Comparison of ENCODE assay signal across 20 cellular contexts in the genomic region with DNA sequence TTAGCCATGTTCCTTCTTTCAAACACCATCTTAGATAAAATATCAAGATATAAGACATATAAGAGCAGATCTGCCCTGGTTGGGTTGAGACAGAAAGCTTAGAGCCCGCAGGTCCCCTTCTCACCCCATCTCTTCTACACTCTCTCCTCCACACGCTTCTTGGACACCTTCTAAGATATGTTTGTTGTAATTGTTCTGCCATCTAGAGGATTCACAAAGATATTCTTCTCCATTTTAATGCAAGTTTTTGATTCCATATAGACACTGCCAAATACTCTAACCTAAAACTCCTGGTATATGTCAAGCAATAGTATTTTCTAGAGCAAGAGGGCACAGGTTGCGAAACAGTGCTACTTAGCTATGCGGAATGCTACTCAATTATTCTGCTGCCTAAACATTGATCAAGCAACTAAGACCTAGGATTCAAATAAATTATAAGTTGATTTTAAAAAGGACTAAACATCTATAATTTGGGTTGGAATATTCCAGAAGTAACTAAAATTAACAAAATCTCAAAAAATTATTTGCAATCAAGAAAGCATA. TPM values are rescaled to one million over a fixed set of nuclear protein-coding genes. Genes with fewer than 3 reads are reported as not detected.
A peak's percentile ranks its signal among the peaks of the same experiment; 100 is the strongest.
DNase-seq lines count a peak whose midpoint lies in the region; TF ChIP-seq lines count a peak whose summit lies in the region.
"Had no signal": no experiment of that assay in that cellular context is flagged by ENCODE, and none has a peak within 500 bp of the region (broad histone marks: within the 10 kb centered on the region; RNA-seq: fewer than 3 reads in every experiment).

No MANE protein-coding gene starts in this region.

- no TSS peak for BruUV-seq in OCI-LY7 (replicated peaks; lab: Mats Ljungman, UMichigan)

- no peaks in the 10 kb centered on the region for H3K27me3 ChIP-seq in osteoblast (ENCODE audit: insufficient read depth, low read length)
- H3K27me3 ChIP-seq: heart right ventricle, testis had no signal

- no peaks in the 10 kb centered on the region; the same call in 1 of the 2 replicates for H3K4me1 Mint-ChIP-seq in HFFc6 (ENCODE audit: low read depth)
- H3K4me1 Mint-ChIP-seq in chondrocyte (ENCODE audit: low read depth) = peaks cover 13% of the 10 kb centered on the region
- H3K4me1 Mint-ChIP-seq: CD14-positive monocyte had no signal

- no peaks in the 10 kb centered on the region for H3K4me1 ChIP-seq in OCI-LY7 (ENCODE audit: insufficient read depth, low read length, poor library complexity, severe bottlenecking)
- peaks cover 3% of the 10 kb centered on the region for H3K4me1 ChIP-seq in osteoblast (ENCODE audit: insufficient read depth, low read length)
- H3K4me1 ChIP-seq: heart right ventricle, testis had no signal

- no peak overlapping the region for H3K4me3 ChIP-seq in OCI-LY7 (ENCODE audit: low read depth, low read length, poor library complexity, severe bottlenecking)
- no peak overlapping the region for H3K4me3 ChIP-seq in osteoblast (ENCODE audit: insufficient read depth, low read length)
- H3K4me3 ChIP-seq: heart right ventricle, testis had no signal

- H3K27ac Mint-ChIP-seq in HFFc6 (no peak overlapping the region), chondrocyte (ENCODE audit: unreplicated experiment) (no peak overlapping the region)
- H3K27ac Mint-ChIP-seq: CD14-positive monocyte, mesothelial cell of epicardium had no signal

- POLR2A ChIA-PET in OCI-LY7 (lab: Charles Lee) = interaction anchor here (0.7 kb wide), 1 partner anchor 1263 kb away, joined by 3 read pairs; no protein-coding TSS in a partner anchor

- H3K9me3 ChIP-seq in OCI-LY7 (ENCODE audit: low read length) = no peaks in the 10 kb centered on the region
- no peaks in the 10 kb centered on the region for H3K9me3 ChIP-seq in osteoblast (ENCODE audit: low read depth, low read length)
- H3K9me3 ChIP-seq: heart right ventricle, testis had no signal

- peak; percentile 40 for TF ChIP-seq CTCF in HFFc6 (IDR thresholded peaks at IDR 0.05)
- peak; percentile 44 for TF ChIP-seq CTCF in OCI-LY7 (conservative IDR thresholded peaks at IDR 0.05; ENCODE audit: low read length)
- TF ChIP-seq CTCF in chondrocyte (IDR thresholded peaks at IDR 0.05) = peak; percentile 63
- TF ChIP-seq CTCF in osteoblast (IDR thresholded peaks at IDR 0.05; ENCODE audit: extremely low read depth, low read depth, low read length) = peak; percentile 27

- H3K36me3 ChIP-seq in OCI-LY7 (ENCODE audit: insufficient read depth, low read length) = no peaks in the 10 kb centered on the region
- no peaks in the 10 kb centered on the region for H3K36me3 ChIP-seq in osteoblast (ENCODE audit: insufficient read depth, low read length)
- H3K36me3 ChIP-seq: heart right ventricle had no signal

- no peaks in the 10 kb centered on the region for H3K9me2 ChIP-seq in OCI-LY7 (ENCODE audit: insufficient read depth, low read length)

- CTCF ChIA-PET in OCI-LY7 (lab: Charles Lee; ENCODE audit: unreplicated experiment) = no interaction called here

- H3K9me3 Mint-ChIP-seq in HFFc6 (no peaks in the 10 kb centered on the region), chondrocyte (ENCODE audit: low read depth) (no peaks in the 10 kb centered on the region)
- H3K9me3 Mint-ChIP-seq: CD14-positive monocyte, mesothelial cell of epicardium had no signal

- H3K4me3 Mint-ChIP-seq in HFFc6 (no peak overlapping the region), chondrocyte (ENCODE audit: unreplicated experiment) (no peak overlapping the region)
- H3K4me3 Mint-ChIP-seq: CD14-positive monocyte, mesothelial cell of epicardium had no signal

- no peaks in the 10 kb centered on the region for H4K20me1 ChIP-seq in OCI-LY7 (ENCODE audit: insufficient read depth, low read length)
- no peaks in the 10 kb centered on the region for H4K20me1 ChIP-seq in osteoblast (ENCODE audit: insufficient read depth, low read length)

- no peak for DNase-seq in HFFc6
- peak; percentile 1 for DNase-seq in OCI-LY7 (ENCODE audit: low spot score)
- DNase-seq in chondrocyte (ENCODE audit: low spot score) = no peak
- no peak for DNase-seq in osteoblast (ENCODE audit: insufficient read length, low spot score, missing footprints)
- no peak for DNase-seq in activated CD8-positive, alpha-beta memory T cell treated with anti-CD3 and anti-CD28 coated beads, Interleukin-2, amount 50 U/mL, for 4 hours
- no peak for DNase-seq in iPS-NIHi7 (ENCODE audit: extremely low spot score)
- DNase-seq in NOMO-1 (lab: John Stamatoyannopoulos, UW; ENCODE audit: unreplicated experiment in 2 of 2) = no peak
- DNase-seq: activated CD8-positive, alpha-beta memory T cell treated with anti-CD3 and anti-CD28 coated beads for 24 hours; activated effector memory CD4-positive, alpha-beta T cell treated with Interleukin-2 at 50 U/mL for 16 hours; anterior cingulate cortex; DMS79 treated with DMSO at 0.1 percent for 48 hours; heart right ventricle; NCI-H1048; stimulated activated CD4-positive, alpha-beta T cell treated with anti-CD3 and anti-CD28 coated beads, Interleukin-2, amount 100 ng/mL, for 24 hours; testis had no signal

- intact Hi-C loops in OCI-LY7 (cut with micrococcal nuclease; ENCODE audit: unreplicated experiment) = no loop called here

- H2AFZ ChIP-seq in OCI-LY7 (ENCODE audit: low read length) = no peak overlapping the region
- H2AFZ ChIP-seq in osteoblast (ENCODE audit: low read length) = no peak overlapping the region

- H3K27ac ChIP-seq in OCI-LY7 (ENCODE audit: low read depth, low read length, poor library complexity, severe bottlenecking) (no peak overlapping the region), osteoblast (ENCODE audit: low read depth, low read length) (no peak overlapping the region)
- H3K27ac ChIP-seq: epithelial cell of prostate, heart right ventricle, testis had no signal

- no peak overlapping the region for H3K4me2 ChIP-seq in OCI-LY7 (ENCODE audit: low read length)
- H3K4me2 ChIP-seq in osteoblast (ENCODE audit: insufficient read depth, low read length) = no peak overlapping the region

- H3K27me3 Mint-ChIP-seq in HFFc6 (ENCODE audit: insufficient read depth) = no peaks in the 10 kb centered on the region
- H3K27me3 Mint-ChIP-seq in chondrocyte (ENCODE audit: low read depth) = no peaks in the 10 kb centered on the region

- H3K79me2 ChIP-seq in OCI-LY7 (ENCODE audit: insufficient read depth, low read depth, low read length) = no peaks in the 10 kb centered on the region
- H3K79me2 ChIP-seq in osteoblast (ENCODE audit: insufficient read depth, low read length) = peaks cover 2% of the 10 kb centered on the region

- no peaks in the 10 kb centered on the region for H3K36me3 Mint-ChIP-seq in HFFc6 (ENCODE audit: low read depth)
- no peaks in the 10 kb centered on the region for H3K36me3 Mint-ChIP-seq in chondrocyte (ENCODE audit: low read depth)
- H3K36me3 Mint-ChIP-seq: CD14-positive monocyte, mesothelial cell of epicardium had no signal

RNA-seq across cellular contexts. Expression of a gene that starts 6.8 kb away (rescaled TPM):
- under 1 TPM in 1 of 6 experiments, not detected in 5; 0.10 TPM for total RNA-seq in HFFc6 (2021; fragmentation: NEBNext Ultra II Directional; extraction: Animal tissue kit (Norgen Biotek cat#: 25700))
- total RNA-seq in OCI-LY7 (2014; rRNA removed; shearing (Covaris generic)) = not detected in 2 replicates
- total RNA-seq in OCI-LY7 (2022) (not detected in 2 replicates), chondrocyte (not detected in 3 replicates), osteoblast (under 0.01 TPM in 2 replicates)
- total RNA-seq: heart right ventricle, HT-29, kidney epithelial cell had no signal
